Comparison of ENCODE assay signal across 22 cellular contexts in the genomic region with DNA sequence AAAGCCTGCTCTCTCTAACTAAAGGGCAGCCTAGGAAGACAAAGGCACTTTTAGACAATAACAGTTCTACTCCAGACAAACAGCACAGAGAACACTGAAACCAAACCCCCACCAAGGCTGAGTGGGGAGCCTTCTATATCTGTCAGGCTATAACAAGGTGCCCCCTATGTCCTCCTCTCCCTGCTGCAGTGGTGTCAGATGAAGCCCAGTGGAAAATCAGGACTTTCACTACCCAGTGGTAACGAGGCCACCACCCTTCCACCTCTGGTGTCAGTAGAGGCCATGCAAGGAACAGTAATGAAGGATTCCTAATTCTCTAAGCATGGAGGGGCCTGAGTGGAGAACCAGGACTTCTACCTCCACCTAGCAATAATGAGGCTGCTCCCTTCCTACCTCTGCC.
"Had no signal": no experiment of that assay in that cellular context is flagged by ENCODE, and none has a peak within 500 bp of the region (broad histone marks: within the 10 kb centered on the region; RNA-seq: fewer than 3 reads in every experiment).

No MANE protein-coding gene starts in this region.

- H3K27ac ChIP-seq: epithelial cell of prostate, esophagus muscularis mucosa, gastrocnemius medialis, pancreas, psoas muscle, right lobe of liver, suprapubic skin, thyroid gland had no signal

- H3K4me3 Mint-ChIP-seq: natural killer cell; neural crest cell; stimulated activated effector memory CD8-positive, alpha-beta T cell treated with anti-CD3 and anti-CD28 coated beads, Interleukin-12 subunit alpha, Interleukin-12 subunit beta, amount 100 ng/mL, for 72 hours; type B pancreatic cell had no signal

- DNase-seq: effector memory CD4-positive, alpha-beta T cell; gastrocnemius medialis; glutamatergic neuron; left colon; left ventricle myocardium superior; natural killer cell; occipital lobe; pancreas; psoas muscle; retina; right lobe of liver; stimulated activated CD4-positive, alpha-beta T cell treated with anti-CD3 and anti-CD28 coated beads, Interleukin-4, amount 100 ng/mL, for 1 hour; stimulated activated CD8-positive, alpha-beta memory T cell treated with anti-CD3 and anti-CD28 coated beads, Interleukin-4, amount 100 ng/mL, for 48 hours; stimulated activated naive CD8-positive, alpha-beta T cell treated with anti-CD3 and anti-CD28 coated beads, Interleukin-15, Interleukin-2, amounts not matched to agents 100 U/mL and 50 U/mL, for 24 hours; thyroid gland had no signal

- H3K4me3 ChIP-seq: esophagus muscularis mucosa, gastrocnemius medialis, lung, pancreas, psoas muscle, right lobe of liver, suprapubic skin, thyroid gland had no signal

- H3K36me3 Mint-ChIP-seq: natural killer cell; stimulated activated effector memory CD8-positive, alpha-beta T cell treated with anti-CD3 and anti-CD28 coated beads, Interleukin-12 subunit alpha, Interleukin-12 subunit beta, amount 100 ng/mL, for 72 hours; type B pancreatic cell had no signal

- H3K27me3 Mint-ChIP-seq: type B pancreatic cell had no signal

- H3K27ac Mint-ChIP-seq: natural killer cell; stimulated activated effector memory CD8-positive, alpha-beta T cell treated with anti-CD3 and anti-CD28 coated beads, Interleukin-12 subunit alpha, Interleukin-12 subunit beta, amount 100 ng/mL, for 72 hours; type B pancreatic cell had no signal

- ATAC-seq: gastrocnemius medialis; left colon; left ventricle myocardium superior; natural killer cell; pancreas; psoas muscle; right lobe of liver; stimulated activated effector memory CD8-positive, alpha-beta T cell treated with anti-CD3 and anti-CD28 coated beads, Interleukin-12 subunit alpha, Interleukin-12 subunit beta, amount 100 ng/mL, for 72 hours; stimulated activated naive CD8-positive, alpha-beta T cell treated with anti-CD3 and anti-CD28 coated beads, Interleukin-15, Interleukin-2, amounts not matched to agents 100 U/mL and 50 U/mL, for 24 hours had no signal

- H3K9me3 Mint-ChIP-seq: natural killer cell; neural crest cell; stimulated activated effector memory CD8-positive, alpha-beta T cell treated with anti-CD3 and anti-CD28 coated beads, Interleukin-12 subunit alpha, Interleukin-12 subunit beta, amount 100 ng/mL, for 72 hours; type B pancreatic cell had no signal

- H3K36me3 ChIP-seq: esophagus muscularis mucosa, gastrocnemius medialis, pancreas, right lobe of liver, suprapubic skin, thyroid gland had no signal

- H3K27me3 ChIP-seq: esophagus muscularis mucosa, gastrocnemius medialis, pancreas, right lobe of liver, suprapubic skin, thyroid gland had no signal

- H3K4me1 Mint-ChIP-seq: neural crest cell had no signal

- H3K9me3 ChIP-seq: esophagus muscularis mucosa, gastrocnemius medialis, pancreas, psoas muscle, right lobe of liver, suprapubic skin, thyroid gland had no signal

- H3K4me1 ChIP-seq: esophagus muscularis mucosa, gastrocnemius medialis, pancreas, psoas muscle, right lobe of liver, suprapubic skin had no signal
